Comparison of ENCODE assay signal across 15 cellular contexts in genomic region chr1:26020390-26020789, GRCh38. TPM values are rescaled to one million over a fixed set of nuclear protein-coding genes. Genes with fewer than 3 reads are reported as not detected.
A peak's percentile ranks its signal among the peaks of the same experiment; 100 is the strongest.
DNase-seq lines count a peak whose midpoint lies in the region; ATAC-seq and TF ChIP-seq lines count a peak whose summit lies in the region.
"Had no signal": no experiment of that assay in that cellular context is flagged by ENCODE, and none has a peak within 500 bp of the region (broad histone marks: within the 10 kb centered on the region; RNA-seq: fewer than 3 reads in every experiment).

No MANE protein-coding gene starts in this region.

- H2AFZ ChIP-seq in GM23248 (peak overlapping the region; percentile 48; the same call in 1 of the 2 replicates), smooth muscle cell (ENCODE audit: low read depth) (no peak overlapping the region)

- TF ChIP-seq EP300 in suprapubic skin (IDR thresholded peaks at IDR 0.05) = no peak

- H3K9me3 ChIP-seq in GM23248 (ENCODE audit: low read depth) (no peaks in the 10 kb centered on the region), smooth muscle cell (replicated peaks; ENCODE audit: low read depth) (no peaks in the 10 kb centered on the region), suprapubic skin (no peaks in the 10 kb centered on the region)
- H3K9me3 ChIP-seq: left lung, neutrophil had no signal

- H3K4me1 ChIP-seq in GM23248 (ENCODE audit: insufficient read depth) (peaks cover 76% of the 10 kb centered on the region), smooth muscle cell (ENCODE audit: low read depth) (peaks cover 44% of the 10 kb centered on the region), suprapubic skin (peaks cover 23% of the 10 kb centered on the region)

- no peak for TF ChIP-seq POLR2A in suprapubic skin (IDR thresholded peaks at IDR 0.05)

- H3K27me3 ChIP-seq in GM23248 (replicated peaks; ENCODE audit: insufficient read depth) = no peaks in the 10 kb centered on the region
- H3K27me3 ChIP-seq in smooth muscle cell (ENCODE audit: low read depth) = no peaks in the 10 kb centered on the region
- H3K27me3 ChIP-seq in suprapubic skin = no peaks in the 10 kb centered on the region
- H3K27me3 ChIP-seq: left lung had no signal

- H3K4me3 ChIP-seq in GM23248 (no peak overlapping the region), smooth muscle cell (no peak overlapping the region), suprapubic skin (no peak overlapping the region)
- H3K4me3 ChIP-seq: left lung had no signal

- H4K20me1 ChIP-seq in GM23248 (ENCODE audit: insufficient read depth) (no peaks in the 10 kb centered on the region), smooth muscle cell (ENCODE audit: low read depth) (no peaks in the 10 kb centered on the region)

- H3F3A ChIP-seq in GM23248 (ENCODE audit: insufficient read depth) (peaks cover 24% of the 10 kb centered on the region), smooth muscle cell (ENCODE audit: low read depth) (peaks cover 17% of the 10 kb centered on the region)

- in situ Hi-C loops in GM23248 (cut with MboI) = no loop called here

- no peak for TF ChIP-seq CTCF in smooth muscle cell (IDR thresholded peaks at IDR 0.05; ENCODE audit: borderline replicate concordance, insufficient read depth, poor library complexity, severe bottlenecking)
- TF ChIP-seq CTCF in suprapubic skin (IDR thresholded peaks at IDR 0.05) = no peak

- H3K79me2 ChIP-seq in GM23248 (ENCODE audit: insufficient read depth) (no peaks in the 10 kb centered on the region), smooth muscle cell (ENCODE audit: low read depth) (peaks cover 4% of the 10 kb centered on the region)

- H3K9me2 ChIP-seq in GM23248 (ENCODE audit: insufficient read depth) = no peaks in the 10 kb centered on the region

- H3K9ac ChIP-seq in GM23248 (no peak overlapping the region), smooth muscle cell (ENCODE audit: low read depth) (peak overlapping the region; percentile 61)

- WGBS in GM23248 (ENCODE audit: low coverage in 1 of 2, low lambda C conversion rate in 2 of 2, missing lambda C conversion rate in 2 of 2), 2 experiments = 35 to 38% methylated on average over 6 of the region's 6 CpGs
- 27% methylated on average over 6 of the region's 6 CpGs for WGBS in smooth muscle cell (ENCODE audit: low lambda C conversion rate)
- WGBS in suprapubic skin = 58% methylated on average over 6 of the region's 6 CpGs

- H3K27ac ChIP-seq in GM23248 (peak overlapping the region; percentile 58), smooth muscle cell (ENCODE audit: low read depth) (peak overlapping the region; percentile 86), suprapubic skin (no peak overlapping the region)
- H3K27ac ChIP-seq: left lung, neutrophil had no signal

- intact Hi-C loops in left ventricle myocardium superior (cut with micrococcal nuclease) = no loop called here

- peak overlapping the region; percentile 73 for H3K4me2 ChIP-seq in GM23248 (ENCODE audit: unreplicated experiment)
- H3K4me2 ChIP-seq in smooth muscle cell = peak overlapping the region; percentile 86

- H3K36me3 ChIP-seq in GM23248 (ENCODE audit: low read depth) (no peaks in the 10 kb centered on the region), smooth muscle cell (ENCODE audit: low read depth) (no peaks in the 10 kb centered on the region), suprapubic skin (no peaks in the 10 kb centered on the region)
- H3K36me3 ChIP-seq: left lung, neutrophil had no signal

- DNase-seq in GM23248 = peak; percentile 81
- peak; percentile 29 for DNase-seq in cerebellar cortex (ENCODE audit: low spot score)
- DNase-seq in left ventricle myocardium superior = peak; percentile 51
- DNase-seq in smooth muscle cell (lab: John Stamatoyannopoulos, UW; ENCODE audit: unreplicated experiment) = no peak
- DNase-seq in suprapubic skin (ENCODE audit: low spot score in 2 of 2) = no peak
- no peak for DNase-seq in stimulated activated CD4-positive, alpha-beta T cell treated with anti-CD3 and anti-CD28 coated beads, Interleukin-1b, Interleukin-23, amount 100 ng/mL, for 48 hours
- DNase-seq: activated naive CD8-positive, alpha-beta T cell treated with anti-CD3 and anti-CD28 coated beads, Interleukin-2, amount 10 ng/mL, durations not matched to agents 7 days and 5 days; stimulated activated CD4-positive, alpha-beta T cell treated with anti-CD3 and anti-CD28 coated beads, Interleukin-2, amount 100 ng/mL, for 24 hours had no signal

- peak; percentile 53 for ATAC-seq in left ventricle myocardium superior
- ATAC-seq in HG02840 (IDR thresholded peaks at IDR 0.05; ENCODE audit: low FRiP score, unreplicated experiment) = no peak
- ATAC-seq in HG03039 (IDR thresholded peaks at IDR 0.05; ENCODE audit: unreplicated experiment) = no peak
- ATAC-seq: left lung had no signal

RNA-seq across cellular contexts. Expression of gene EXTL1, which starts 1.2 kb away (rescaled TPM):
- 3.4 and 5.5 TPM in 2 replicates for total RNA-seq in GM23248 (2014; rRNA removed; shearing (Covaris generic))
- polyA plus RNA-seq in GM23248 (2016; fragmentation: Nextera tagmentation; extraction: Ambion mirVana) (5.9 and 6.4 TPM in 2 replicates), smooth muscle cell (9.2 and 25.8 TPM in 2 replicates)
- total RNA-seq in left ventricle myocardium superior (15.8 TPM), smooth muscle cell (11.2 and 14.1 TPM in 2 replicates), suprapubic skin (1 to 10 TPM; 1.6 to 9.5 (median 4.2) TPM)
- total RNA-seq: activated naive CD8-positive, alpha-beta T cell treated with anti-CD3 and anti-CD28 coated beads, Interleukin-2, amount 10 ng/mL, durations not matched to agents 7 days and 5 days; dermis microvascular lymphatic vessel endothelial cell had no signal
- polyA plus RNA-seq: CD14-positive monocyte had no signal

RNA-seq across cellular contexts. Expression of gene PAFAH2, which starts 22.5 kb away (rescaled TPM):
- total RNA-seq in GM23248 (2014; rRNA removed; shearing (Covaris generic)) = 10.7 and 11.9 TPM in 2 replicates
- polyA plus RNA-seq in GM23248 (2016; fragmentation: Nextera tagmentation; extraction: Ambion mirVana) (9.5 and 10.0 TPM in 2 replicates), smooth muscle cell (9.6 and 13.2 TPM in 2 replicates)
- total RNA-seq in left ventricle myocardium superior (9.8 TPM), smooth muscle cell (9.2 and 9.4 TPM in 2 replicates), suprapubic skin (10 to 100 TPM; 16.6 to 31.3 (median 20.0) TPM)

RNA-seq across cellular contexts. Expression of gene SLC30A2, which starts 25.5 kb away (rescaled TPM):
- not detected in 2 replicates for total RNA-seq in GM23248 (2014; rRNA removed; shearing (Covaris generic))
- polyA plus RNA-seq in GM23248 (2016; fragmentation: Nextera tagmentation; extraction: Ambion mirVana) (0.14 TPM in 1 of 2 replicates, not detected in the other), smooth muscle cell (0.53 and 0.56 TPM in 2 replicates)
- total RNA-seq in left ventricle myocardium superior (6.4 TPM), smooth muscle cell (0.27 TPM in 1 of 2 replicates, not detected in the other), suprapubic skin (1 to 10 TPM in 2 of 4 donors, under 1 TPM in 2; 0.15 to 2.0 (median 1.1) TPM)
- total RNA-seq: activated naive CD8-positive, alpha-beta T cell treated with anti-CD3 and anti-CD28 coated beads, Interleukin-2, amount 10 ng/mL, durations not matched to agents 7 days and 5 days; dermis microvascular lymphatic vessel endothelial cell; glomerular endothelial cell had no signal
- polyA plus RNA-seq: CD14-positive monocyte had no signal

RNA-seq across cellular contexts. Expression of gene TRIM63, which starts 47.0 kb away (rescaled TPM):
- total RNA-seq in GM23248 (2014; rRNA removed; shearing (Covaris generic)) = not detected in 2 replicates
- polyA plus RNA-seq in GM23248 (2016; fragmentation: Nextera tagmentation; extraction: Ambion mirVana) = not detected in 2 replicates
- total RNA-seq in left ventricle myocardium superior = 207 TPM
- total RNA-seq in smooth muscle cell = not detected in 2 replicates
- polyA plus RNA-seq in smooth muscle cell = 0.14 and 0.97 TPM in 2 replicates
- 1 to 10 TPM in 3 of 4 donors, under 1 TPM in 1; 0.42 to 2.4 (median 1.5) TPM for total RNA-seq in suprapubic skin
- total RNA-seq: activated naive CD8-positive, alpha-beta T cell treated with anti-CD3 and anti-CD28 coated beads, Interleukin-2, amount 10 ng/mL, durations not matched to agents 7 days and 5 days; dermis microvascular lymphatic vessel endothelial cell; glomerular endothelial cell had no signal
- polyA plus RNA-seq: CD14-positive monocyte had no signal

Comparison
In these comparisons a context has a peak if more than half of its experiments do, and no peak if none do; other contexts are left out.
1. DNase-seq: peak in GM23248 (single experiment), cerebellar cortex (single experiment) and left ventricle myocardium superior (single experiment); none in smooth muscle cell (single experiment), suprapubic skin (0 of 2) and stimulated activated CD4-positive, alpha-beta T cell treated with anti-CD3 and anti-CD28 coated beads, Interleukin-1b, Interleukin-23, amount 100 ng/mL, for 48 hours (single experiment).